ENCODE assay signal across 24 cellular contexts in the genomic region with DNA sequence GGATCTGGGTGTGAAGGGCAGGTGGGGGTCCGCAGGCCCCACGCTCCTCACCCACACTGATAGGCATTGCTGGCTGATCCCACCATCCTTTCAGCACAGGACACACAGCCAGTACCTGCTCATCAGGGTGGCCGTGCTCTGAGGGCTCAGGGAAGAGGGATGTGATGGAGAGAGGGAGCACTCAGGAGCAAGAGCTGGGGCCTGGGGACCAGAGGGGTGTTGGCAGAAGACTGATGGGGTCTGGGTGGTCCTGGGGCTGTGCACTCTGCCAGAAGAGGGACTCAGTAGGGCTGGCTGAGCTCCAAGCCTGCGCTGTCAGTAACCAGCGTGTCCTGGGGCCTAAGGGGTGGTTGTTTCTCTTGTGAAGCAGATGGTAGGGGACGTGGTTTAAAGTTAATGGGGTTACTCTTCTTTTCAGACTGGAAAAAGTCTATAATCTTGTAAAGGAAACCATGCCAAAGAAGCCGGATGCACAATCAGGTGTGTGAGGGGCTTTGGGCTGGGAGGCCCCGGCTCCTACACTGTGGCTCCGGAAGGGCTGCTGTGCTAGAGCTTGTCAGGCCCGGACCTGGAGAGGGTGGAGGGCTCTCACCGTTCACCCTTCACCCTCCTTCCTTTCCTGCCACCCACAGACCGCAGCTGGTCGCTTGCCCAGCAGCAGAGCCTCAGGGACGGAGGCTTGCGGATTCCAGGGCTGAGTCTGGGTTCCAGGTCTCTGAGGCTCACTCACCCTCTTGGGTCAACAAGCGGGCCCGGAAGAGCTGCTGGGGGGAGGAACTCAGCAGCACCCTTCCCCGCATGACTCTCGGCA. TPM values are rescaled to one million over a fixed set of nuclear protein-coding genes. Genes with fewer than 3 reads are reported as not detected.
A peak's percentile ranks its signal among the peaks of the same experiment; 100 is the strongest.
DNase-seq lines count a peak whose midpoint lies in the region; ATAC-seq and TF ChIP-seq lines count a peak whose summit lies in the region.
"Had no signal": no experiment of that assay in that cellular context is flagged by ENCODE, and none has a peak within 500 bp of the region (broad histone marks: within the 10 kb centered on the region; RNA-seq: fewer than 3 reads in every experiment).

No MANE protein-coding gene starts in this region.

- H3K18ac ChIP-seq in trophoblast cell (ENCODE audit: low read length) = no peak overlapping the region

- no peak overlapping the region for H3K4ac ChIP-seq in trophoblast cell (ENCODE audit: low read depth, low read length)

- H3K9me3 Mint-ChIP-seq in activated CD4-positive, alpha-beta memory T cell treated with anti-CD3 and anti-CD28 coated beads, Interleukin-2, amount 10 ng/mL, durations not matched to agents 7 days and 5 days = no peaks in the 10 kb centered on the region
- no peaks in the 10 kb centered on the region for H3K9me3 Mint-ChIP-seq in activated CD4-positive, alpha-beta memory T cell treated with anti-CD3 and anti-CD28 coated beads for 36 hours
- H3K9me3 Mint-ChIP-seq in CD14-positive monocyte (no peaks in the 10 kb centered on the region), natural killer cell (no peaks in the 10 kb centered on the region)
- no peaks in the 10 kb centered on the region for H3K9me3 Mint-ChIP-seq in activated T-helper 17 cell treated with anti-CD3 and anti-CD28 coated beads, Interleukin-2, amount 50 U/mL, for 72 hours
- H3K9me3 Mint-ChIP-seq in naive thymus-derived CD8-positive, alpha-beta T cell = no peaks in the 10 kb centered on the region
- H3K9me3 Mint-ChIP-seq: dendritic cell treated with granulocyte-macrophage colony-stimulating factor and Interleukin-4, amounts not matched to agents 40 ng/mL and 50 ng/mL, for 4 days; WTC11 had no signal

- H3K4me3 Mint-ChIP-seq in activated CD4-positive, alpha-beta memory T cell treated with anti-CD3 and anti-CD28 coated beads, Interleukin-2, amount 10 ng/mL, durations not matched to agents 7 days and 5 days = no peak overlapping the region
- H3K4me3 Mint-ChIP-seq in activated CD4-positive, alpha-beta memory T cell treated with anti-CD3 and anti-CD28 coated beads for 36 hours = no peak overlapping the region
- H3K4me3 Mint-ChIP-seq in CD14-positive monocyte (no peak overlapping the region), natural killer cell (no peak overlapping the region)
- H3K4me3 Mint-ChIP-seq in activated T-helper 17 cell treated with anti-CD3 and anti-CD28 coated beads, Interleukin-2, amount 50 U/mL, for 72 hours = no peak overlapping the region
- peak overlapping the region in 1 of 10 donors; percentile 14 for H3K4me3 Mint-ChIP-seq in naive thymus-derived CD8-positive, alpha-beta T cell
- H3K4me3 Mint-ChIP-seq: dendritic cell treated with granulocyte-macrophage colony-stimulating factor and Interleukin-4, amounts not matched to agents 40 ng/mL and 50 ng/mL, for 4 days; WTC11 had no signal

- no peak overlapping the region for H3K14ac ChIP-seq in trophoblast cell (ENCODE audit: low read length)

- no peak overlapping the region for H3K27ac Mint-ChIP-seq in activated CD4-positive, alpha-beta memory T cell treated with anti-CD3 and anti-CD28 coated beads, Interleukin-2, amount 10 ng/mL, durations not matched to agents 7 days and 5 days
- no peak overlapping the region for H3K27ac Mint-ChIP-seq in activated CD4-positive, alpha-beta memory T cell treated with anti-CD3 and anti-CD28 coated beads for 36 hours
- peak overlapping the region in 4 of 7 donors; percentile 13 to 57 (median 22) for H3K27ac Mint-ChIP-seq in CD14-positive monocyte
- peak overlapping the region; percentile 65 for H3K27ac Mint-ChIP-seq in activated T-helper 17 cell treated with anti-CD3 and anti-CD28 coated beads, Interleukin-2, amount 50 U/mL, for 72 hours
- H3K27ac Mint-ChIP-seq in naive thymus-derived CD8-positive, alpha-beta T cell = peak overlapping the region in 8 of 10 donors; percentile 13 to 81 (median 51)
- H3K27ac Mint-ChIP-seq in natural killer cell = peak overlapping the region in 1 of 2 donors; percentile 51
- H3K27ac Mint-ChIP-seq: WTC11 had no signal

- no peak overlapping the region for H2AFZ ChIP-seq in trophoblast cell (ENCODE audit: insufficient read depth, low read length, poor library complexity)

- no peak overlapping the region for H2BK5ac ChIP-seq in trophoblast cell (ENCODE audit: low read depth, low read length, poor library complexity)

- no peaks in the 10 kb centered on the region for H3K9me3 ChIP-seq in trophoblast cell (ENCODE audit: insufficient read depth, low read depth, low read length)
- H3K9me3 ChIP-seq: heart left ventricle, tibial artery had no signal

- peaks cover 36% of the 10 kb centered on the region for H3K36me3 Mint-ChIP-seq in activated CD4-positive, alpha-beta memory T cell treated with anti-CD3 and anti-CD28 coated beads, Interleukin-2, amount 10 ng/mL, durations not matched to agents 7 days and 5 days (ENCODE audit: low read depth)
- peaks cover 32% of the 10 kb centered on the region for H3K36me3 Mint-ChIP-seq in activated CD4-positive, alpha-beta memory T cell treated with anti-CD3 and anti-CD28 coated beads for 36 hours
- H3K36me3 Mint-ChIP-seq in CD14-positive monocyte = peaks cover 69 to 94% of the 10 kb centered on the region in 2 donors
- H3K36me3 Mint-ChIP-seq in activated T-helper 17 cell treated with anti-CD3 and anti-CD28 coated beads, Interleukin-2, amount 50 U/mL, for 72 hours (ENCODE audit: low read depth) = peaks cover 95% of the 10 kb centered on the region
- H3K36me3 Mint-ChIP-seq in naive thymus-derived CD8-positive, alpha-beta T cell = peaks cover 0 to 76% (median 13%) of the 10 kb centered on the region in 3 donors
- peaks cover 9% of the 10 kb centered on the region for H3K36me3 Mint-ChIP-seq in natural killer cell

- no peaks in the 10 kb centered on the region for H3K27me3 Mint-ChIP-seq in activated CD4-positive, alpha-beta memory T cell treated with anti-CD3 and anti-CD28 coated beads, Interleukin-2, amount 10 ng/mL, durations not matched to agents 7 days and 5 days
- H3K27me3 Mint-ChIP-seq in activated CD4-positive, alpha-beta memory T cell treated with anti-CD3 and anti-CD28 coated beads for 36 hours = no peaks in the 10 kb centered on the region
- H3K27me3 Mint-ChIP-seq in CD14-positive monocyte (ENCODE audit: low read depth in 3 of 3) = peaks cover 0 to 2% (median 0%) of the 10 kb centered on the region in 3 donors
- H3K27me3 Mint-ChIP-seq in activated T-helper 17 cell treated with anti-CD3 and anti-CD28 coated beads, Interleukin-2, amount 50 U/mL, for 72 hours = no peaks in the 10 kb centered on the region
- H3K27me3 Mint-ChIP-seq in naive thymus-derived CD8-positive, alpha-beta T cell = no peaks in the 10 kb centered on the region
- H3K27me3 Mint-ChIP-seq in natural killer cell (ENCODE audit: low read depth in 2 of 2) = no peaks in the 10 kb centered on the region
- H3K27me3 Mint-ChIP-seq: dendritic cell treated with granulocyte-macrophage colony-stimulating factor and Interleukin-4, amounts not matched to agents 40 ng/mL and 50 ng/mL, for 4 days had no signal

- peaks cover 4% of the 10 kb centered on the region for H3K4me1 Mint-ChIP-seq in activated CD4-positive, alpha-beta memory T cell treated with anti-CD3 and anti-CD28 coated beads, Interleukin-2, amount 10 ng/mL, durations not matched to agents 7 days and 5 days
- H3K4me1 Mint-ChIP-seq in activated CD4-positive, alpha-beta memory T cell treated with anti-CD3 and anti-CD28 coated beads for 36 hours (ENCODE audit: low read depth) = peaks cover 9% of the 10 kb centered on the region
- H3K4me1 Mint-ChIP-seq in CD14-positive monocyte (peaks cover 6% of the 10 kb centered on the region), natural killer cell (peaks cover 6% of the 10 kb centered on the region in 2 donors)
- H3K4me1 Mint-ChIP-seq in activated T-helper 17 cell treated with anti-CD3 and anti-CD28 coated beads, Interleukin-2, amount 50 U/mL, for 72 hours = peaks cover 9% of the 10 kb centered on the region
- H3K4me1 Mint-ChIP-seq in naive thymus-derived CD8-positive, alpha-beta T cell = peaks cover 10 to 19% (median 17%) of the 10 kb centered on the region in 4 donors
- H3K4me1 Mint-ChIP-seq: WTC11 had no signal

- H3K9ac ChIP-seq in trophoblast cell (ENCODE audit: low read length) = no peak overlapping the region

- no peak overlapping the region for H4K12ac ChIP-seq in trophoblast cell (ENCODE audit: low read depth, low read length)

- no peaks in the 10 kb centered on the region for H3K27me3 ChIP-seq in trophoblast cell (ENCODE audit: insufficient read depth, low read length)
- H3K27me3 ChIP-seq: heart left ventricle, tibial artery had no signal

- ATAC-seq in activated T-helper 17 cell treated with anti-CD3 and anti-CD28 coated beads, Interleukin-2, amount 50 U/mL, for 72 hours (replicated peaks) = no peak
- no peak for ATAC-seq in naive thymus-derived CD8-positive, alpha-beta T cell
- ATAC-seq in natural killer cell = no peak
- ATAC-seq: heart left ventricle, left lobe of liver, WTC11 had no signal

- CTCF ChIA-PET in activated CD4-positive, alpha-beta memory T cell treated with anti-CD3 and anti-CD28 coated beads, Interleukin-2, amount 10 ng/mL, durations not matched to agents 7 days and 5 days (lab: Charles Lee) = no interaction called here
- CTCF ChIA-PET in activated CD4-positive, alpha-beta memory T cell treated with anti-CD3 and anti-CD28 coated beads for 36 hours (lab: Charles Lee) = no interaction called here

- TF ChIP-seq CTCF in CD14-positive monocyte (IDR thresholded peaks at IDR 0.05) (no peak), natural killer cell (IDR thresholded peaks at IDR 0.05) (no peak)

- no peak overlapping the region for H2AK5ac ChIP-seq in trophoblast cell (ENCODE audit: low read length)

- no peak overlapping the region for H2BK120ac ChIP-seq in trophoblast cell (ENCODE audit: insufficient read depth, low read length, poor library complexity)

- peaks cover 57 to 74% of the 10 kb centered on the region in 2 experiments for H3K36me3 ChIP-seq in trophoblast cell (ENCODE audit: control insufficient read depth in 1 of 2, insufficient read depth in 2 of 2, low read length in 2 of 2)

- no peaks in the 10 kb centered on the region for H3K79me2 ChIP-seq in trophoblast cell (ENCODE audit: control insufficient read depth, insufficient read depth, low read length, poor library complexity)

- H3K4me3 ChIP-seq in trophoblast cell (ENCODE audit: low read depth, low read length) = no peak overlapping the region
- H3K4me3 ChIP-seq: heart left ventricle, tibial artery had no signal

- no peaks in the 10 kb centered on the region for H3K4me1 ChIP-seq in trophoblast cell (ENCODE audit: control insufficient read depth in 1 of 2, insufficient read depth in 2 of 2, low read length in 2 of 2)
- H3K4me1 ChIP-seq: tibial artery had no signal

- no CpG with 5 or more reads among the region's 19 CpGs for WGBS in trophoblast cell (ENCODE audit: extremely low coverage, insufficient coverage, insufficient read length)

- no peaks in the 10 kb centered on the region for H3K79me1 ChIP-seq in trophoblast cell (ENCODE audit: low read length)

- no peak overlapping the region for H3K4me2 ChIP-seq in trophoblast cell (ENCODE audit: low read length)

- no peak overlapping the region for H3K23ac ChIP-seq in trophoblast cell (ENCODE audit: low read length)

- no peak overlapping the region for H4K8ac ChIP-seq in trophoblast cell (ENCODE audit: low read depth, low read length)

- H3K27ac ChIP-seq in trophoblast cell (ENCODE audit: low read depth, low read length) = no peak overlapping the region
- H3K27ac ChIP-seq: heart left ventricle, tibial artery had no signal

- intact Hi-C loops in activated CD4-positive, alpha-beta memory T cell treated with anti-CD3 and anti-CD28 coated beads for 36 hours (cut with micrococcal nuclease) = loop anchor here (10.0 kb wide), 2 partner anchors 1020 to 1170 kb away; a partner anchor contains a TSS
- intact Hi-C loops in CD14-positive monocyte (cut with micrococcal nuclease) (loop anchor here in 1 of 2 donors (10.0 kb wide), 2 partner anchors 50 to 90 kb away; a partner anchor contains a TSS), natural killer cell (cut with micrococcal nuclease) (no loop called here)

- H2BK12ac ChIP-seq in trophoblast cell (ENCODE audit: low read length) = no peak overlapping the region

- POLR2A ChIA-PET in activated CD4-positive, alpha-beta memory T cell treated with anti-CD3 and anti-CD28 coated beads, Interleukin-2, amount 10 ng/mL, durations not matched to agents 7 days and 5 days (lab: Charles Lee) = no interaction called here
- POLR2A ChIA-PET in activated CD4-positive, alpha-beta memory T cell treated with anti-CD3 and anti-CD28 coated beads for 36 hours (lab: Charles Lee) = no interaction called here
- POLR2A ChIA-PET in naive thymus-derived CD8-positive, alpha-beta T cell (lab: Charles Lee) = interaction anchor here (1.0 to 1.6 kb wide), 4 partner anchors 14 to 50 kb away, joined by 3 to 5 read pairs (median 4); a partner anchor contains a TSS

- DNase-seq in activated CD4-positive, alpha-beta memory T cell treated with anti-CD3 and anti-CD28 coated beads, Interleukin-2, amount 10 ng/mL, durations not matched to agents 7 days and 5 days = peak; percentile 14
- DNase-seq in activated CD4-positive, alpha-beta memory T cell treated with anti-CD3 and anti-CD28 coated beads for 36 hours = no peak
- DNase-seq in CD14-positive monocyte (ENCODE audit: low spot score) (no peak), hepatic stellate cell (ENCODE audit: low spot score) (no peak), trophoblast cell (no peak), natural killer cell (no peak)
- no peak for DNase-seq in naive thymus-derived CD8-positive, alpha-beta T cell
- DNase-seq: 8988T; activated CD4-positive, alpha-beta T cell treated with anti-CD3 and anti-CD28 coated beads, Interleukin-2, amount 50 U/mL, for 48 hours; DMS79 treated with DMSO at 0.1 percent for 48 hours; HCEC 1CT; heart left ventricle; KBM-7; midbrain; NCI-H526 treated with DMSO at 0.1 percent for 48 hours; small intestine; stimulated activated CD4-positive, alpha-beta T cell treated with anti-CD3 and anti-CD28 coated beads, Interleukin-2, amount 100 ng/mL, for 24 hours; stimulated activated naive CD4-positive, alpha-beta T cell treated with Interleukin-2 at 50 U/mL for 16 hours; T-helper 9 cell; tibial artery had no signal

- no peak overlapping the region for H4K91ac ChIP-seq in trophoblast cell (ENCODE audit: low read depth, low read length)

RNA-seq across cellular contexts. Expression of a gene that starts 27.8 kb away (rescaled TPM):
- 10 to 100 TPM; 50.7 TPM for total RNA-seq in activated CD4-positive, alpha-beta memory T cell treated with anti-CD3 and anti-CD28 coated beads, Interleukin-2, amount 10 ng/mL, durations not matched to agents 7 days and 5 days
- total RNA-seq in activated CD4-positive, alpha-beta memory T cell treated with anti-CD3 and anti-CD28 coated beads for 36 hours = 10 to 100 TPM; 75.0 to 80.3 TPM
- polyA plus RNA-seq in CD14-positive monocyte = 1 to 10 TPM; 4.1 to 5.7 TPM
- total RNA-seq in activated T-helper 17 cell treated with anti-CD3 and anti-CD28 coated beads, Interleukin-2, amount 50 U/mL, for 72 hours = 10 to 100 TPM; 48.9 to 76.2 TPM
- 100 to 1,000 TPM; 107 to 110 TPM for total RNA-seq in naive thymus-derived CD8-positive, alpha-beta T cell
- polyA plus RNA-seq in naive thymus-derived CD8-positive, alpha-beta T cell = 10 to 100 TPM; 11.1 to 13.9 (median 11.5) TPM
- polyA plus RNA-seq in trophoblast cell (2013) = 24.6 and 26.6 TPM in 2 replicates
- 100 to 1,000 TPM in 2 of 3 donors, 10 to 100 TPM in 1; 95.0 to 116 (median 104) TPM for total RNA-seq in natural killer cell

RNA-seq across cellular contexts. Expression of a gene that starts 49.4 kb away (rescaled TPM):
- total RNA-seq in activated CD4-positive, alpha-beta memory T cell treated with anti-CD3 and anti-CD28 coated beads, Interleukin-2, amount 10 ng/mL, durations not matched to agents 7 days and 5 days = 10 to 100 TPM; 43.1 to 43.9 TPM
- 10 to 100 TPM; 44.0 to 44.4 TPM for total RNA-seq in activated CD4-positive, alpha-beta memory T cell treated with anti-CD3 and anti-CD28 coated beads for 36 hours
- 1 to 10 TPM; 2.5 to 4.8 TPM for polyA plus RNA-seq in CD14-positive monocyte
- total RNA-seq in activated T-helper 17 cell treated with anti-CD3 and anti-CD28 coated beads, Interleukin-2, amount 50 U/mL, for 72 hours = 10 to 100 TPM; 26.3 to 41.0 TPM
- 10 to 100 TPM; 68.7 to 78.3 TPM for total RNA-seq in naive thymus-derived CD8-positive, alpha-beta T cell
- polyA plus RNA-seq in naive thymus-derived CD8-positive, alpha-beta T cell = 10 to 100 TPM; 46.8 to 91.0 (median 66.9) TPM
- 28.9 and 29.8 TPM in 2 replicates for polyA plus RNA-seq in trophoblast cell (2013)
- total RNA-seq in natural killer cell = 10 to 100 TPM; 11.2 to 24.3 (median 19.4) TPM

Comparison
In these comparisons a context has a peak if more than half of its experiments do, and no peak if none do; other contexts are left out.
1. H3K27ac Mint-ChIP-seq: peak in CD14-positive monocyte (4 of 7), activated T-helper 17 cell treated with anti-CD3 and anti-CD28 coated beads, Interleukin-2, amount 50 U/mL, for 72 hours (single experiment) and naive thymus-derived CD8-positive, alpha-beta T cell (8 of 10); none in activated CD4-positive, alpha-beta memory T cell treated with anti-CD3 and anti-CD28 coated beads, Interleukin-2, amount 10 ng/mL, durations not matched to agents 7 days and 5 days (single experiment) and activated CD4-positive, alpha-beta memory T cell treated with anti-CD3 and anti-CD28 coated beads for 36 hours (single experiment).